10 cellular contexts compared by ENCODE assay signal in the genomic region with DNA sequence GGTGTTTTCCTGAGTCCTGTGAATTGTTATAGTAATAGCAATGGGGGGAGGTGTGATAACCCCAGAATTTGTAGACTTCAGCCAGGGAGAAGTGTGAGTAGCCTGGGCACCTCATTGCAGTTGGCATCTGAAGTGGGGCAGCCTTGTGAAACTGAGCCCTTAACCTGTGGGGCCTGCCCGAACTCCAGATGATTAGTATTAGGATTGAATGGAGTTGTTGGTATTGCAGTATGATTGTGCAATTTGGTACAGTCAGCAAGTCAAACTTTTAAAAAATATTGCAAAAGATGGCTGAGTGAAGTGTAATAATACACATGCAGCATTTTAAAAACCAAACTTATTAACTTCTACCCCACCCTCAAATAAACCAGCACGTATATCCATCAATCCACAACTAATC. TPM values are rescaled to one million over a fixed set of nuclear protein-coding genes. Genes with fewer than 3 reads are reported as not detected.
A peak's percentile ranks its signal among the peaks of the same experiment; 100 is the strongest.
DNase-seq lines count a peak whose midpoint lies in the region; ATAC-seq and TF ChIP-seq lines count a peak whose summit lies in the region.
"Had no signal": no experiment of that assay in that cellular context is flagged by ENCODE, and none has a peak within 500 bp of the region (broad histone marks: within the 10 kb centered on the region; RNA-seq: fewer than 3 reads in every experiment).

No MANE protein-coding gene starts in this region.

- H3K79me2 ChIP-seq in GM23248 (ENCODE audit: insufficient read depth) (peaks cover 100% of the 10 kb centered on the region), fibroblast of lung (ENCODE audit: control insufficient read depth, insufficient read depth, low read length) (peaks cover 99% of the 10 kb centered on the region), trophoblast cell (ENCODE audit: control insufficient read depth, insufficient read depth, low read length, poor library complexity) (peaks cover 15% of the 10 kb centered on the region), MM.1S (ENCODE audit: low read length) (peaks cover 100% of the 10 kb centered on the region)

- no peaks in the 10 kb centered on the region for H3K9me2 ChIP-seq in GM23248 (ENCODE audit: insufficient read depth)
- H3K9me2 ChIP-seq in MM.1S (replicated peaks; ENCODE audit: insufficient read depth, low read length) = no peaks in the 10 kb centered on the region

- DNase-seq in GM23248 (peak; percentile 82), RWPE2 (ENCODE audit: low spot score) (no peak), fibroblast of lung (ENCODE audit: low read depth in 2 of 2) (peak; percentile 16 to 83), trophoblast cell (peak in 1 of 2 donors; percentile 54), MM.1S (no peak), NCI-H345 (lab: John Stamatoyannopoulos, UW) (no peak)
- no peak for DNase-seq in activated T-cell treated with anti-CD3 and anti-CD28 coated beads, Interleukin-2, amount 50 U/mL, for 1 hour
- DNase-seq: activated CD8-positive, alpha-beta T cell treated with anti-CD3 and anti-CD28 coated beads, Interleukin-2, amount 10 ng/mL, durations not matched to agents 7 days and 5 days; glutamatergic neuron; NCI-H1694 treated with DMSO at 0.1 percent for 48 hours had no signal

- H3F3A ChIP-seq in GM23248 (ENCODE audit: insufficient read depth) (peaks cover 31% of the 10 kb centered on the region), MM.1S (ENCODE audit: insufficient read depth, low read length) (no peaks in the 10 kb centered on the region)

- no peaks in the 10 kb centered on the region for H3K36me3 ChIP-seq in GM23248 (ENCODE audit: low read depth)
- peaks cover 12% of the 10 kb centered on the region for H3K36me3 ChIP-seq in RWPE2 (ENCODE audit: low read depth)
- no peaks in the 10 kb centered on the region for H3K36me3 ChIP-seq in fibroblast of lung (ENCODE audit: control insufficient read depth, insufficient read depth, low read length)
- peaks cover 0 to 1% of the 10 kb centered on the region in 2 experiments for H3K36me3 ChIP-seq in trophoblast cell (ENCODE audit: control insufficient read depth in 1 of 2, insufficient read depth in 2 of 2, low read length in 2 of 2)
- peaks cover 10% of the 10 kb centered on the region for H3K36me3 ChIP-seq in MM.1S (replicated peaks; ENCODE audit: insufficient read depth, low read length)

- 29 to 33% methylated on average over 2 of the region's 2 CpGs for WGBS in GM23248 (ENCODE audit: low coverage in 1 of 2, low lambda C conversion rate in 2 of 2, missing lambda C conversion rate in 2 of 2), 2 experiments
- WGBS in trophoblast cell (ENCODE audit: extremely low coverage, insufficient coverage, insufficient read length) = 100% methylated on average over 1 of the region's 2 CpGs

- H3K18ac ChIP-seq in trophoblast cell (ENCODE audit: low read length) = no peak overlapping the region

- H3K27me3 ChIP-seq in GM23248 (replicated peaks; ENCODE audit: insufficient read depth) = no peaks in the 10 kb centered on the region
- no peaks in the 10 kb centered on the region for H3K27me3 ChIP-seq in RWPE2 (ENCODE audit: insufficient read depth, poor library complexity, severe bottlenecking)
- no peaks in the 10 kb centered on the region for H3K27me3 ChIP-seq in fibroblast of lung (ENCODE audit: control insufficient read depth, insufficient read depth, low read length)
- no peaks in the 10 kb centered on the region for H3K27me3 ChIP-seq in trophoblast cell (ENCODE audit: insufficient read depth, low read length)
- no peaks in the 10 kb centered on the region for H3K27me3 ChIP-seq in MM.1S (replicated peaks; ENCODE audit: insufficient read depth, low read length)

- H2AFZ ChIP-seq in GM23248 = no peak overlapping the region
- H2AFZ ChIP-seq in fibroblast of lung (ENCODE audit: low read length) = no peak overlapping the region
- H2AFZ ChIP-seq in trophoblast cell (ENCODE audit: insufficient read depth, low read length, poor library complexity) = no peak overlapping the region
- no peak overlapping the region for H2AFZ ChIP-seq in MM.1S (ENCODE audit: low read length)

- H3K14ac ChIP-seq in trophoblast cell (ENCODE audit: low read length) = no peak overlapping the region

- H2BK12ac ChIP-seq in trophoblast cell (ENCODE audit: low read length) = no peak overlapping the region

- no peaks in the 10 kb centered on the region for H3K79me1 ChIP-seq in trophoblast cell (ENCODE audit: low read length)

- H3K27ac ChIP-seq in GM23248 = peak overlapping the region; percentile 73
- peak overlapping the region; percentile 36 for H3K27ac ChIP-seq in RWPE2 (ENCODE audit: poor library complexity, severe bottlenecking)
- no peak overlapping the region for H3K27ac ChIP-seq in fibroblast of lung (ENCODE audit: insufficient read depth, low read length)
- H3K27ac ChIP-seq in trophoblast cell (ENCODE audit: low read depth, low read length) = no peak overlapping the region
- no peak overlapping the region for H3K27ac ChIP-seq in MM.1S (ENCODE audit: low read length)

- H3K4ac ChIP-seq in trophoblast cell (ENCODE audit: low read depth, low read length) = peak overlapping the region; percentile 58

- no peak overlapping the region for H4K8ac ChIP-seq in trophoblast cell (ENCODE audit: low read depth, low read length)

- in situ Hi-C loops in GM23248 (cut with MboI) = no loop called here

- no peak overlapping the region for H2BK5ac ChIP-seq in trophoblast cell (ENCODE audit: low read depth, low read length, poor library complexity)

- ATAC-seq in RWPE2 (ENCODE audit: low read depth) = peak; percentile 90
- ATAC-seq: activated CD8-positive, alpha-beta T cell treated with anti-CD3 and anti-CD28 coated beads, Interleukin-2, amount 10 ng/mL, durations not matched to agents 7 days and 5 days had no signal

- no peak overlapping the region for H4K12ac ChIP-seq in trophoblast cell (ENCODE audit: low read depth, low read length)

- H3K4me3 ChIP-seq in GM23248 (no peak overlapping the region), RWPE2 (ENCODE audit: severe bottlenecking) (no peak overlapping the region), fibroblast of lung (replicated peaks in 1 of 4; ENCODE audit: control extremely low read depth in 1 of 4, insufficient read depth in 1 of 4, low read depth in 3 of 4, low read length in 4 of 4) (no peak overlapping the region), trophoblast cell (ENCODE audit: low read depth, low read length) (no peak overlapping the region), MM.1S (ENCODE audit: low read length) (no peak overlapping the region)

- no peaks in the 10 kb centered on the region for H3K9me3 ChIP-seq in GM23248 (ENCODE audit: low read depth)
- H3K9me3 ChIP-seq in RWPE2 (ENCODE audit: severe bottlenecking) = peaks cover 6% of the 10 kb centered on the region
- H3K9me3 ChIP-seq in fibroblast of lung (ENCODE audit: control insufficient read depth, insufficient read depth, low read depth, low read length) = no peaks in the 10 kb centered on the region
- H3K9me3 ChIP-seq in trophoblast cell (ENCODE audit: insufficient read depth, low read depth, low read length) = no peaks in the 10 kb centered on the region
- H3K9me3 ChIP-seq in MM.1S (replicated peaks; ENCODE audit: insufficient read depth, low read length) = no peaks in the 10 kb centered on the region

- no peak overlapping the region for H2BK120ac ChIP-seq in trophoblast cell (ENCODE audit: insufficient read depth, low read length, poor library complexity)

- H3K23ac ChIP-seq in trophoblast cell (ENCODE audit: low read length) = no peak overlapping the region

- H3K4me2 ChIP-seq in GM23248 (ENCODE audit: unreplicated experiment) = peak overlapping the region; percentile 5
- no peak overlapping the region for H3K4me2 ChIP-seq in fibroblast of lung (ENCODE audit: extremely low read depth, insufficient read depth, low read length)
- H3K4me2 ChIP-seq in trophoblast cell (ENCODE audit: low read length) = no peak overlapping the region
- H3K4me2 ChIP-seq in MM.1S (ENCODE audit: low read depth, low read length) = no peak overlapping the region

- H4K20me1 ChIP-seq in GM23248 (ENCODE audit: insufficient read depth) (peaks cover 52% of the 10 kb centered on the region), fibroblast of lung (ENCODE audit: control insufficient read depth, extremely low read depth, insufficient read depth, low read length) (no peaks in the 10 kb centered on the region), MM.1S (ENCODE audit: insufficient read depth, low read length) (peaks cover 56% of the 10 kb centered on the region)

- no peak overlapping the region for H4K91ac ChIP-seq in trophoblast cell (ENCODE audit: low read depth, low read length)

- H3K4me1 ChIP-seq in GM23248 (ENCODE audit: insufficient read depth) (peaks cover 17% of the 10 kb centered on the region), RWPE2 (ENCODE audit: insufficient read depth, poor library complexity, severe bottlenecking) (peaks cover 25% of the 10 kb centered on the region), fibroblast of lung (ENCODE audit: control insufficient read depth, extremely low read depth, insufficient read depth, low read length) (peaks cover 4% of the 10 kb centered on the region), trophoblast cell (ENCODE audit: control insufficient read depth in 1 of 2, insufficient read depth in 2 of 2, low read length in 2 of 2) (no peaks in the 10 kb centered on the region), MM.1S (ENCODE audit: low read length) (no peaks in the 10 kb centered on the region)

- H2AK5ac ChIP-seq in trophoblast cell (ENCODE audit: low read length) = no peak overlapping the region

- TF ChIP-seq CTCF in RWPE2 (IDR thresholded peaks at IDR 0.05; ENCODE audit: poor library complexity, severe bottlenecking) (no peak), fibroblast of lung (conservative IDR thresholded peaks at IDR 0.05 in 1 of 2, IDR thresholded peaks at IDR 0.05 in 1 of 2; ENCODE audit: low read depth in 1 of 2, low read length in 2 of 2) (no peak), MM.1S (IDR thresholded peaks at IDR 0.05; ENCODE audit: low read length) (no peak)

- peak overlapping the region; percentile 23; the same call in 1 of the 2 replicates for H3K9ac ChIP-seq in GM23248
- H3K9ac ChIP-seq in fibroblast of lung (ENCODE audit: insufficient read depth, low read length) = no peak overlapping the region
- H3K9ac ChIP-seq in trophoblast cell (ENCODE audit: low read length) = no peak overlapping the region
- no peak overlapping the region for H3K9ac ChIP-seq in MM.1S (ENCODE audit: low read length)

RNA-seq across cellular contexts. Expression of a gene that starts 9.3 kb away (rescaled TPM):
- total RNA-seq in GM23248 (2014; rRNA removed; shearing (Covaris generic)) = 9.5 and 10.5 TPM in 2 replicates
- polyA plus RNA-seq in GM23248 (2016; fragmentation: Nextera tagmentation; extraction: Ambion mirVana) = 33.2 and 36.0 TPM in 2 replicates
- 18.7 and 33.2 TPM in 2 replicates for total RNA-seq in fibroblast of lung
- 6.9 and 8.2 TPM in 2 replicates for polyA plus RNA-seq in fibroblast of lung
- polyA plus RNA-seq in fibroblast of lung (2012) = 9.9 and 10.6 TPM in 2 replicates
- polyA minus RNA-seq in fibroblast of lung (ENCODE audit: low replicate concordance) = 10.2 and 20.0 TPM in 2 replicates
- 28.0 and 29.0 TPM in 2 replicates for polyA plus RNA-seq in trophoblast cell (2013)

Comparison
In these comparisons a context has a peak if more than half of its experiments do, and no peak if none do; other contexts are left out.
1. DNase-seq: peak in GM23248 (single experiment) and fibroblast of lung (2 of 2); none in RWPE2 (single experiment), MM.1S (single experiment), NCI-H345 (single experiment) and activated T-cell treated with anti-CD3 and anti-CD28 coated beads, Interleukin-2, amount 50 U/mL, for 1 hour (single experiment).
2. H3K27ac ChIP-seq: peak in GM23248 (single experiment) and RWPE2 (single experiment); none in fibroblast of lung (single experiment), trophoblast cell (single experiment) and MM.1S (single experiment).